9 cellular contexts compared by ENCODE assay signal in genomic region chr9:101601904-101602765, GRCh38. TPM values are rescaled to one million over a fixed set of nuclear protein-coding genes. Genes with fewer than 3 reads are reported as not detected.
DNase-seq lines count a peak whose midpoint lies in the region; ATAC-seq and TF ChIP-seq lines count a peak whose summit lies in the region.
"Had no signal": no experiment of that assay in that cellular context is flagged by ENCODE, and none has a peak within 500 bp of the region (broad histone marks: within the 10 kb centered on the region; RNA-seq: fewer than 3 reads in every experiment).

No MANE protein-coding gene starts in this region.

- H3K36me3 ChIP-seq in NT2/D1 (ENCODE audit: insufficient read depth, insufficient read length, low read length) (no peaks in the 10 kb centered on the region), colonic mucosa (no peaks in the 10 kb centered on the region), liver (ENCODE audit: control insufficient read depth in 4 of 4, insufficient read depth in 3 of 4, low read depth in 1 of 4, low read length in 3 of 4) (no peaks in the 10 kb centered on the region)

- H3K27me3 ChIP-seq in NT2/D1 (ENCODE audit: insufficient read depth, insufficient read length): no peaks in the 10 kb centered on the region
- H3K27me3 ChIP-seq in colonic mucosa: no peaks in the 10 kb centered on the region
- no peaks in the 10 kb centered on the region for H3K27me3 ChIP-seq in liver (ENCODE audit: control insufficient read depth in 4 of 4, insufficient read depth in 4 of 4, low read length in 3 of 4)

- H3K9me3 ChIP-seq in NT2/D1 (ENCODE audit: insufficient read depth, low read length) (no peaks in the 10 kb centered on the region), colonic mucosa (no peaks in the 10 kb centered on the region), liver (ENCODE audit: control insufficient read depth in 4 of 4, low read length in 3 of 4) (no peaks in the 10 kb centered on the region)

- in situ Hi-C loops in GM13977 (cut with MboI; ENCODE audit: low pct_unique_long_range_greater_than_20kb, low sequenced_read_pairs, unreplicated experiment): no loop called here

- 20% methylated on average over 11 of the region's 11 CpGs for WGBS in liver

- H3K4me1 ChIP-seq in NT2/D1 (ENCODE audit: insufficient read depth, insufficient read length) (no peaks in the 10 kb centered on the region), colonic mucosa (no peaks in the 10 kb centered on the region), liver (ENCODE audit: control insufficient read depth in 4 of 4, insufficient read depth in 4 of 4, low read length in 3 of 4) (peaks cover 0 to 19% (median 14%) of the 10 kb centered on the region in 4 donors)

- intact Hi-C loops in colonic mucosa (cut with DNase I): no loop called here

- TF ChIP-seq RAD21 in liver (IDR thresholded peaks at IDR 0.05): peak; percentile 94 to 96

- H3K27ac ChIP-seq in colonic mucosa (no peak overlapping the region), liver (ENCODE audit: low read depth in 1 of 2, low read length in 2 of 2) (no peak overlapping the region)

- TF ChIP-seq CTCF in GM13977 (IDR thresholded peaks at IDR 0.05; ENCODE audit: extremely low read depth, insufficient read depth, missing control alignments): peak; percentile 62
- TF ChIP-seq CTCF in colonic mucosa (IDR thresholded peaks at IDR 0.05): peak; percentile 52
- peak; percentile 77 for TF ChIP-seq CTCF in liver (IDR thresholded peaks at IDR 0.05; ENCODE audit: low read depth, low read length, missing input control)

- DNase-seq in Ammon's horn (ENCODE audit: low spot score): peak; percentile 73
- DNase-seq in GM13977 (ENCODE audit: low spot score): peak; percentile 50
- peak; percentile 32 for DNase-seq in HPDE6-E6E7 (ENCODE audit: extremely low spot score)
- DNase-seq in NT2/D1 (ENCODE audit: low read depth, low spot score): peak; percentile 66
- DNase-seq in colonic mucosa: peak; percentile 29
- DNase-seq: left cardiac atrium had no signal

- ATAC-seq in HG03521 (IDR thresholded peaks at IDR 0.05; ENCODE audit: unreplicated experiment) (no peak), GM21447 (IDR thresholded peaks at IDR 0.05; ENCODE audit: unreplicated experiment) (no peak)

- H3K9ac ChIP-seq in NT2/D1 (ENCODE audit: insufficient read length, low read depth) (no peak overlapping the region), colonic mucosa (ENCODE audit: low read depth in 2 of 2, low read length in 2 of 2) (no peak overlapping the region), liver (ENCODE audit: low read depth in 1 of 2, low read length in 2 of 2) (no peak overlapping the region)

- H3K4me3 ChIP-seq in NT2/D1 (ENCODE audit: insufficient read length, low read depth) (no peak overlapping the region), colonic mucosa (no peak overlapping the region), liver (ENCODE audit: low read depth in 1 of 3, low read length in 3 of 3) (no peak overlapping the region)

TF ChIP-seq in liver, 16 proteins besides CTCF, POLR2A, EP300 and RAD21:
- TF ChIP-seq ATF3 (IDR thresholded peaks at IDR 0.05): no peak
- TF ChIP-seq EGR1 (IDR thresholded peaks at IDR 0.05; ENCODE audit: low read depth in 2 of 2): no peak
- no peak for TF ChIP-seq NR2F2 (IDR thresholded peaks at IDR 0.05)
- TF ChIP-seq, protein P1, sequence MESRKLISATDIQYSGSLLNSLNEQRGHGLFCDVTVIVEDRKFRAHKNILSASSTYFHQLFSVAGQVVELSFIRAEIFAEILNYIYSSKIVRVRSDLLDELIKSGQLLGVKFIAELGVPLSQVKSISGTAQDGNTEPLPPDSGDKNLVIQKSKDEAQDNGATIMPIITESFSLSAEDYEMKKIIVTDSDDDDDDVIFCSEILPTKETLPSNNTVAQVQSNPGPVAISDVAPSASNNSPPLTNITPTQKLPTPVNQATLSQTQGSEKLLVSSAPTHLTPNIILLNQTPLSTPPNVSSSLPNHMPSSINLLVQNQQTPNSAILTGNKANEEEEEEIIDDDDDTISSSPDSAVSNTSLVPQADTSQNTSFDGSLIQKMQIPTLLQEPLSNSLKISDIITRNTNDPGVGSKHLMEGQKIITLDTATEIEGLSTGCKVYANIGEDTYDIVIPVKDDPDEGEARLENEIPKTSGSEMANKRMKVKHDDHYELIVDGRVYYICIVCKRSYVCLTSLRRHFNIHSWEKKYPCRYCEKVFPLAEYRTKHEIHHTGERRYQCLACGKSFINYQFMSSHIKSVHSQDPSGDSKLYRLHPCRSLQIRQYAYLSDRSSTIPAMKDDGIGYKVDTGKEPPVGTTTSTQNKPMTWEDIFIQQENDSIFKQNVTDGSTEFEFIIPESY (IDR thresholded peaks at IDR 0.05): no peak
- no peak for TF ChIP-seq FOXA1 (IDR thresholded peaks at IDR 0.05)
- no peak for TF ChIP-seq HNF4A (conservative IDR thresholded peaks at IDR 0.05)
- TF ChIP-seq, protein P2, sequence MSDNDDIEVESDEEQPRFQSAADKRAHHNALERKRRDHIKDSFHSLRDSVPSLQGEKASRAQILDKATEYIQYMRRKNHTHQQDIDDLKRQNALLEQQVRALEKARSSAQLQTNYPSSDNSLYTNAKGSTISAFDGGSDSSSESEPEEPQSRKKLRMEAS (IDR thresholded peaks at IDR 0.05): no peak
- TF ChIP-seq GABPA (IDR thresholded peaks at IDR 0.05 in 1 of 2, conservative IDR thresholded peaks at IDR 0.05 in 1 of 2): no peak
- TF ChIP-seq FOXA2 (IDR thresholded peaks at IDR 0.05): no peak
- TF ChIP-seq JUND (IDR thresholded peaks at IDR 0.05): no peak
- TF ChIP-seq REST (IDR thresholded peaks at IDR 0.05): no peak
- TF ChIP-seq SP1 (IDR thresholded peaks at IDR 0.05): no peak
- no peak for TF ChIP-seq TAF1 (conservative IDR thresholded peaks at IDR 0.05)
- TF ChIP-seq RXRA (IDR thresholded peaks at IDR 0.05): no peak
- TF ChIP-seq YY1 (IDR thresholded peaks at IDR 0.05): no peak
- no peak for TF ChIP-seq HNF4G (IDR thresholded peaks at IDR 0.05)

RNA-seq across cellular contexts. Expression of gene PPP3R2, which starts 7.4 kb away (rescaled TPM):
- total RNA-seq in colonic mucosa (not detected), liver (under 1 TPM in 1 of 2 donors, not detected in 1; 0.08 TPM)
- polyA plus RNA-seq in liver: not detected
- total RNA-seq: left cardiac atrium had no signal
